Comparison of ENCODE assay signal across 1 cellular context in the genomic region with DNA sequence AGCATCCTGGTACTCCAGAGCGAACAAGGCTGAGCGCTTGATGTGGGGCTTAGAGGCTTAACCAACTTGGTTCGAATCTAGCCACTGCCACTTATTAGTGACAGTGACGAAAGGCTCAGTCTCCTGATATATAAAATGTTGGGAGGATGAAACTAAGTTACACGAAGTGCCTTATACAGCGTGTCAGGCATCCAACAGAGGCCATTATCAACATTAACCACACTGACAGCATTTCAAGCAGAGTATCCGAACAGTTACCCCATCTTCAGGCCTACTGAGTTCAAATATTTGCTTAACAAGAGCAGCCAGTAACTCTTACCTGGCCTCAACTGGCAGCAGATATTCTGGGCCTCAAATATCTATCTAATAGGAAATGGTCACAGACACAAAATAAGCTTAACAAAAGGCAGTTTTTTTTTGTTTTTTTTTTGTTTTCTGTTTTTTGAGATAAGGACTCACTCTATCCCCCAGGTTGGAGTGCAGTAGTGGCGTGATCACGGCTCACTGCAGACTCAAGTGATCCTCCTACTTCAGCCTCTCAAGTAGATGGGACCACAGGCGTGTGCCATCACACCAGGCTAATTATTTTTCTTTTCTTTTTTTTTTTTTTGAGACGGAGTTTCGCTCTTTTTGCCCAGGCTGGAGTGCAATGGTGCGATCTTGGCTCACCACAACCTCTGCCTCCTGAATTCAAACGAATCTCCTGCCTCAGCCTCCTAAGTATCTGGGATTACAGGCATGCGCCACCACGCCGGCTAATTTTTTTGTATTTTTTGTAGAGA.
TF ChIP-seq lines count a peak whose summit lies in the region.

No MANE protein-coding gene starts in this region.

TF ChIP-seq in HepG2, 621 proteins besides CTCF, POLR2A, EP300 and RAD21 (continued from another document and continues in another):
- TF ChIP-seq, protein P1, sequence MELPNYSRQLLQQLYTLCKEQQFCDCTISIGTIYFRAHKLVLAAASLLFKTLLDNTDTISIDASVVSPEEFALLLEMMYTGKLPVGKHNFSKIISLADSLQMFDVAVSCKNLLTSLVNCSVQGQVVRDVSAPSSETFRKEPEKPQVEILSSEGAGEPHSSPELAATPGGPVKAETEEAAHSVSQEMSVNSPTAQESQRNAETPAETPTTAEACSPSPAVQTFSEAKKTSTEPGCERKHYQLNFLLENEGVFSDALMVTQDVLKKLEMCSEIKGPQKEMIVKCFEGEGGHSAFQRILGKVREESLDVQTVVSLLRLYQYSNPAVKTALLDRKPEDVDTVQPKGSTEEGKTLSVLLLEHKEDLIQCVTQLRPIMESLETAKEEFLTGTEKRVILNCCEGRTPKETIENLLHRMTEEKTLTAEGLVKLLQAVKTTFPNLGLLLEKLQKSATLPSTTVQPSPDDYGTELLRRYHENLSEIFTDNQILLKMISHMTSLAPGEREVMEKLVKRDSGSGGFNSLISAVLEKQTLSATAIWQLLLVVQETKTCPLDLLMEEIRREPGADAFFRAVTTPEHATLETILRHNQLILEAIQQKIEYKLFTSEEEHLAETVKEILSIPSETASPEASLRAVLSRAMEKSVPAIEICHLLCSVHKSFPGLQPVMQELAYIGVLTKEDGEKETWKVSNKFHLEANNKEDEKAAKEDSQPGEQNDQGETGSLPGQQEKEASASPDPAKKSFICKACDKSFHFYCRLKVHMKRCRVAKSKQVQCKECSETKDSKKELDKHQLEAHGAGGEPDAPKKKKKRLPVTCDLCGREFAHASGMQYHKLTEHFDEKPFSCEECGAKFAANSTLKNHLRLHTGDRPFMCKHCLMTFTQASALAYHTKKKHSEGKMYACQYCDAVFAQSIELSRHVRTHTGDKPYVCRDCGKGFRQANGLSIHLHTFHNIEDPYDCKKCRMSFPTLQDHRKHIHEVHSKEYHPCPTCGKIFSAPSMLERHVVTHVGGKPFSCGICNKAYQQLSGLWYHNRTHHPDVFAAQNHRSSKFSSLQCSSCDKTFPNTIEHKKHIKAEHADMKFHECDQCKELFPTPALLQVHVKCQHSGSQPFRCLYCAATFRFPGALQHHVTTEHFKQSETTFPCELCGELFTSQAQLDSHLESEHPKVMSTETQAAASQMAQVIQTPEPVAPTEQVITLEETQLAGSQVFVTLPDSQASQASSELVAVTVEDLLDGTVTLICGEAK (IDR thresholded peaks at IDR 0.05) = no peak
- TF ChIP-seq, protein P1 (CRISPR knock-in tag; IDR thresholded peaks at IDR 0.05) = no peak
- TF ChIP-seq, protein P2, sequence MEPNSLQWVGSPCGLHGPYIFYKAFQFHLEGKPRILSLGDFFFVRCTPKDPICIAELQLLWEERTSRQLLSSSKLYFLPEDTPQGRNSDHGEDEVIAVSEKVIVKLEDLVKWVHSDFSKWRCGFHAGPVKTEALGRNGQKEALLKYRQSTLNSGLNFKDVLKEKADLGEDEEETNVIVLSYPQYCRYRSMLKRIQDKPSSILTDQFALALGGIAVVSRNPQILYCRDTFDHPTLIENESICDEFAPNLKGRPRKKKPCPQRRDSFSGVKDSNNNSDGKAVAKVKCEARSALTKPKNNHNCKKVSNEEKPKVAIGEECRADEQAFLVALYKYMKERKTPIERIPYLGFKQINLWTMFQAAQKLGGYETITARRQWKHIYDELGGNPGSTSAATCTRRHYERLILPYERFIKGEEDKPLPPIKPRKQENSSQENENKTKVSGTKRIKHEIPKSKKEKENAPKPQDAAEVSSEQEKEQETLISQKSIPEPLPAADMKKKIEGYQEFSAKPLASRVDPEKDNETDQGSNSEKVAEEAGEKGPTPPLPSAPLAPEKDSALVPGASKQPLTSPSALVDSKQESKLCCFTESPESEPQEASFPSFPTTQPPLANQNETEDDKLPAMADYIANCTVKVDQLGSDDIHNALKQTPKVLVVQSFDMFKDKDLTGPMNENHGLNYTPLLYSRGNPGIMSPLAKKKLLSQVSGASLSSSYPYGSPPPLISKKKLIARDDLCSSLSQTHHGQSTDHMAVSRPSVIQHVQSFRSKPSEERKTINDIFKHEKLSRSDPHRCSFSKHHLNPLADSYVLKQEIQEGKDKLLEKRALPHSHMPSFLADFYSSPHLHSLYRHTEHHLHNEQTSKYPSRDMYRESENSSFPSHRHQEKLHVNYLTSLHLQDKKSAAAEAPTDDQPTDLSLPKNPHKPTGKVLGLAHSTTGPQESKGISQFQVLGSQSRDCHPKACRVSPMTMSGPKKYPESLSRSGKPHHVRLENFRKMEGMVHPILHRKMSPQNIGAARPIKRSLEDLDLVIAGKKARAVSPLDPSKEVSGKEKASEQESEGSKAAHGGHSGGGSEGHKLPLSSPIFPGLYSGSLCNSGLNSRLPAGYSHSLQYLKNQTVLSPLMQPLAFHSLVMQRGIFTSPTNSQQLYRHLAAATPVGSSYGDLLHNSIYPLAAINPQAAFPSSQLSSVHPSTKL (CRISPR knock-in tag; IDR thresholded peaks at IDR 0.05) = peak; percentile 68
- TF ChIP-seq RFX3 (CRISPR knock-in tag; IDR thresholded peaks at IDR 0.05) = no peak
- TF ChIP-seq, protein P3, sequence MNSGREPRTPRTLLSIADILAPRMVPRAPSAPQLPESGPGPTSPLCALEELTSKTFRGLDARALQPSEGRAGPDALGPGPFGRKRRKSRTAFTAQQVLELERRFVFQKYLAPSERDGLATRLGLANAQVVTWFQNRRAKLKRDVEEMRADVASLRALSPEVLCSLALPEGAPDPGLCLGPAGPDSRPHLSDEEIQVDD (CRISPR knock-in tag; IDR thresholded peaks at IDR 0.05; ENCODE audit: borderline replicate concordance) = no peak
- no peak for TF ChIP-seq ZNF350 (CRISPR knock-in tag; IDR thresholded peaks at IDR 0.05; ENCODE audit: borderline replicate concordance, low read depth)
- TF ChIP-seq SMC3 (IDR thresholded peaks at IDR 0.05; ENCODE audit: low read length) = no peak
- no peak for TF ChIP-seq ZNF24 (IDR thresholded peaks at IDR 0.05)
- TF ChIP-seq, protein P4, sequence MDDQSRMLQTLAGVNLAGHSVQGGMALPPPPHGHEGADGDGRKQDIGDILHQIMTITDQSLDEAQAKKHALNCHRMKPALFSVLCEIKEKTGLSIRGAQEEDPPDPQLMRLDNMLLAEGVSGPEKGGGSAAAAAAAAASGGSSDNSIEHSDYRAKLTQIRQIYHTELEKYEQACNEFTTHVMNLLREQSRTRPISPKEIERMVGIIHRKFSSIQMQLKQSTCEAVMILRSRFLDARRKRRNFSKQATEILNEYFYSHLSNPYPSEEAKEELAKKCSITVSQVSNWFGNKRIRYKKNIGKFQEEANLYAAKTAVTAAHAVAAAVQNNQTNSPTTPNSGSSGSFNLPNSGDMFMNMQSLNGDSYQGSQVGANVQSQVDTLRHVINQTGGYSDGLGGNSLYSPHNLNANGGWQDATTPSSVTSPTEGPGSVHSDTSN (CRISPR knock-in tag; IDR thresholded peaks at IDR 0.05; ENCODE audit: borderline replicate concordance) = no peak
- TF ChIP-seq CCDC6 (CRISPR knock-in tag; IDR thresholded peaks at IDR 0.05) = no peak
- TF ChIP-seq SNAI1 (CRISPR knock-in tag; IDR thresholded peaks at IDR 0.05; ENCODE audit: borderline replicate concordance) = 0 out of 2 replicates have a peak, but pooled peaks have one; percentile 3
- TF ChIP-seq, protein P5, sequence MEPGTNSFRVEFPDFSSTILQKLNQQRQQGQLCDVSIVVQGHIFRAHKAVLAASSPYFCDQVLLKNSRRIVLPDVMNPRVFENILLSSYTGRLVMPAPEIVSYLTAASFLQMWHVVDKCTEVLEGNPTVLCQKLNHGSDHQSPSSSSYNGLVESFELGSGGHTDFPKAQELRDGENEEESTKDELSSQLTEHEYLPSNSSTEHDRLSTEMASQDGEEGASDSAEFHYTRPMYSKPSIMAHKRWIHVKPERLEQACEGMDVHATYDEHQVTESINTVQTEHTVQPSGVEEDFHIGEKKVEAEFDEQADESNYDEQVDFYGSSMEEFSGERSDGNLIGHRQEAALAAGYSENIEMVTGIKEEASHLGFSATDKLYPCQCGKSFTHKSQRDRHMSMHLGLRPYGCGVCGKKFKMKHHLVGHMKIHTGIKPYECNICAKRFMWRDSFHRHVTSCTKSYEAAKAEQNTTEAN (CRISPR knock-in tag; conservative IDR thresholded peaks at IDR 0.05) = peak; percentile 59; the same call in 1 of the 2 replicates
- TF ChIP-seq, protein P6, sequence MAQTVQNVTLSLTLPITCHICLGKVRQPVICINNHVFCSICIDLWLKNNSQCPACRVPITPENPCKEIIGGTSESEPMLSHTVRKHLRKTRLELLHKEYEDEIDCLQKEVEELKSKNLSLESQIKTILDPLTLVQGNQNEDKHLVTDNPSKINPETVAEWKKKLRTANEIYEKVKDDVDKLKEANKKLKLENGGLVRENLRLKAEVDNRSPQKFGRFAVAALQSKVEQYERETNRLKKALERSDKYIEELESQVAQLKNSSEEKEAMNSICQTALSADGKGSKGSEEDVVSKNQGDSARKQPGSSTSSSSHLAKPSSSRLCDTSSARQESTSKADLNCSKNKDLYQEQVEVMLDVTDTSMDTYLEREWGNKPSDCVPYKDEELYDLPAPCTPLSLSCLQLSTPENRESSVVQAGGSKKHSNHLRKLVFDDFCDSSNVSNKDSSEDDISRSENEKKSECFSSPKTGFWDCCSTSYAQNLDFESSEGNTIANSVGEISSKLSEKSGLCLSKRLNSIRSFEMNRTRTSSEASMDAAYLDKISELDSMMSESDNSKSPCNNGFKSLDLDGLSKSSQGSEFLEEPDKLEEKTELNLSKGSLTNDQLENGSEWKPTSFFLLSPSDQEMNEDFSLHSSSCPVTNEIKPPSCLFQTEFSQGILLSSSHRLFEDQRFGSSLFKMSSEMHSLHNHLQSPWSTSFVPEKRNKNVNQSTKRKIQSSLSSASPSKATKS (CRISPR knock-in tag; IDR thresholded peaks at IDR 0.05) = 0 out of 2 replicates have a peak, but pooled peaks have one; percentile 81
- TF ChIP-seq ZNF180 (CRISPR knock-in tag; IDR thresholded peaks at IDR 0.05; ENCODE audit: borderline replicate concordance, low read depth) = no peak
- no peak for TF ChIP-seq ZNF761 (CRISPR knock-in tag; conservative IDR thresholded peaks at IDR 0.05)
- TF ChIP-seq BCL6 (CRISPR knock-in tag; IDR thresholded peaks at IDR 0.05) = peak; percentile 37; the same call in 1 of the 2 replicates
- TF ChIP-seq HOXA3 (CRISPR knock-in tag; IDR thresholded peaks at IDR 0.05) = peak; percentile 38; the same call in 1 of the 2 replicates
- TF ChIP-seq SIN3B (IDR thresholded peaks at IDR 0.05; ENCODE audit: low read length) = no peak
- no peak for TF ChIP-seq JUN (CRISPR knock-in tag; IDR thresholded peaks at IDR 0.05)
- peak; percentile 56; the same call in 1 of the 2 replicates for TF ChIP-seq POLR2AphosphoS5 (IDR thresholded peaks at IDR 0.05; ENCODE audit: low read depth, low read length)
- no peak; the same call in 1 of the 2 replicates for TF ChIP-seq SSRP1 (CRISPR knock-in tag; IDR thresholded peaks at IDR 0.05)
- TF ChIP-seq ZNF782 (CRISPR knock-in tag; IDR thresholded peaks at IDR 0.05; ENCODE audit: borderline replicate concordance) = no peak
- peak; percentile 60; the same call in 1 of the 2 replicates for TF ChIP-seq CEBPB (IDR thresholded peaks at IDR 0.05; ENCODE audit: borderline replicate concordance, low read depth, low read length)
- TF ChIP-seq, protein P7, sequence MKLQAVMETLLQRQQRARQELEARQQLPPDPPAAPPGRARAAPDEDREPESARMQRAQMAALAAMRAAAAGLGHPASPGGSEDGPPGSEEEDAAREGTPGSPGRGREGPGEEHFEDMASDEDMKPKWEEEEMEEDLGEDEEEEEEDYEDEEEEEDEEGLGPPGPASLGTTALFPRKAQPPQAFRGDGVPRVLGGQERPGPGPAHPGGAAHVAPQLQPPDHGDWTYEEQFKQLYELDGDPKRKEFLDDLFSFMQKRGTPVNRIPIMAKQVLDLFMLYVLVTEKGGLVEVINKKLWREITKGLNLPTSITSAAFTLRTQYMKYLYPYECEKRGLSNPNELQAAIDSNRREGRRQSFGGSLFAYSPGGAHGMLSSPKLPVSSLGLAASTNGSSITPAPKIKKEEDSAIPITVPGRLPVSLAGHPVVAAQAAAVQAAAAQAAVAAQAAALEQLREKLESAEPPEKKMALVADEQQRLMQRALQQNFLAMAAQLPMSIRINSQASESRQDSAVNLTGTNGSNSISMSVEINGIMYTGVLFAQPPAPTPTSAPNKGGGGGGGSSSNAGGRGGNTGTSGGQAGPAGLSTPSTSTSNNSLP (IDR thresholded peaks at IDR 0.05; ENCODE audit: low read depth, low read length) = peak; percentile 23; the same call in 1 of the 2 replicates
- TF ChIP-seq PPARG (CRISPR knock-in tag; conservative IDR thresholded peaks at IDR 0.05) = peak; percentile 39; the same call in 1 of the 2 replicates
- TF ChIP-seq STAG1 (CRISPR knock-in tag; IDR thresholded peaks at IDR 0.05) = 0 out of 2 replicates have a peak, but pooled peaks have one; percentile 6
- no peak for TF ChIP-seq ETV6 (CRISPR knock-in tag; conservative IDR thresholded peaks at IDR 0.05)
- TF ChIP-seq, protein P8, sequence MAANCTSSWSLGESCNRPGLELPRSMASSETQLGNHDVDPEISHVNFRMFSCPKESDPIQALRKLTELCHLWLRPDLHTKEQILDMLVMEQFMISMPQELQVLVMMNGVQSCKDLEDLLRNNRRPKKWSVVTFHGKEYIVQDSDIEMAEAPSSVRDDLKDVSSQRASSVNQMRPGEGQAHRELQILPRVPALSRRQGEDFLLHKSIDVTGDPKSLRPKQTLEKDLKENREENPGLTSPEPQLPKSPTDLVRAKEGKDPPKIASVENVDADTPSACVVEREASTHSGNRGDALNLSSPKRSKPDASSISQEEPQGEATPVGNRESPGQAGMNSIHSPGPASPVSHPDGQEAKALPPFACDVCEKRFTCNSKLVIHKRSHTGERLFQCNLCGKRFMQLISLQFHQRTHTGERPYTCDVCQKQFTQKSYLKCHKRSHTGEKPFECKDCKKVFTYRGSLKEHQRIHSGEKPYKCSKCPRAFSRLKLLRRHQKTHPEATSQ (CRISPR knock-in tag; IDR thresholded peaks at IDR 0.05; ENCODE audit: borderline replicate concordance) = no peak
- no peak for TF ChIP-seq PHF8 (CRISPR knock-in tag; IDR thresholded peaks at IDR 0.05)
